Comparison of ENCODE assay signal across 20 cellular contexts in genomic region chr15:75185271-75186029, GRCh38. TPM values are rescaled to one million over a fixed set of nuclear protein-coding genes. Genes with fewer than 3 reads are reported as not detected.
DNase-seq lines count a peak whose midpoint lies in the region; ATAC-seq, FAIRE-seq and TF ChIP-seq lines count a peak whose summit lies in the region.
"Had no signal": no experiment of that assay in that cellular context is flagged by ENCODE, and none has a peak within 500 bp of the region (broad histone marks: within the 10 kb centered on the region; RNA-seq: fewer than 3 reads in every experiment).

No MANE protein-coding gene starts in this region.

- WGBS in HepG2 (ENCODE audit: low lambda C conversion rate) = 56% methylated on average over 5 of the region's 5 CpGs
- WGBS in right lobe of liver (ENCODE audit: insufficient coverage, low coverage, low lambda C conversion rate, missing lambda C conversion rate) = 36% methylated on average over 3 of the region's 5 CpGs
- 80% methylated on average over 3 of the region's 5 CpGs for WGBS in hepatocyte (ENCODE audit: low lambda C conversion rate, missing lambda C conversion rate)
- 60% methylated on average over 1 of the region's 5 CpGs; no CpG with 5 or more reads in 1 of the 2 donors for WGBS in gastroesophageal sphincter (ENCODE audit: low coverage in 1 of 2), 2 donors

- H3K27ac Mint-ChIP-seq in chondrocyte (ENCODE audit: unreplicated experiment) = no peak overlapping the region
- H3K27ac Mint-ChIP-seq: CD4-positive, alpha-beta memory T cell had no signal

- H3K36me3 ChIP-seq in HepG2 (replicated peaks in 1 of 2; ENCODE audit: control insufficient read depth in 1 of 2, insufficient read depth in 2 of 2, low read length in 2 of 2) (no peaks in the 10 kb centered on the region), right lobe of liver (no peaks in the 10 kb centered on the region), osteoblast (ENCODE audit: insufficient read depth, low read length) (no peaks in the 10 kb centered on the region), hepatocyte (replicated peaks; ENCODE audit: insufficient read depth, low read depth) (no peaks in the 10 kb centered on the region), gastroesophageal sphincter (no peaks in the 10 kb centered on the region)
- H3K36me3 ChIP-seq: BE2C had no signal

- peaks cover 4% of the 10 kb centered on the region for H3K9me3 ChIP-seq in HepG2 (ENCODE audit: low read length)
- no peaks in the 10 kb centered on the region for H3K9me3 ChIP-seq in right lobe of liver
- no peaks in the 10 kb centered on the region for H3K9me3 ChIP-seq in osteoblast (ENCODE audit: low read depth, low read length)
- H3K9me3 ChIP-seq in hepatocyte (ENCODE audit: low read depth) = no peaks in the 10 kb centered on the region
- H3K9me3 ChIP-seq in gastroesophageal sphincter = no peaks in the 10 kb centered on the region
- H3K9me3 ChIP-seq: BE2C had no signal

- H3K4me1 ChIP-seq in HepG2 (ENCODE audit: insufficient read depth, low read length) = peaks cover 42% of the 10 kb centered on the region
- no peaks in the 10 kb centered on the region for H3K4me1 ChIP-seq in right lobe of liver
- peaks cover 10% of the 10 kb centered on the region for H3K4me1 ChIP-seq in osteoblast (ENCODE audit: insufficient read depth, low read length)
- H3K4me1 ChIP-seq in hepatocyte (ENCODE audit: insufficient read depth) = peaks cover 22% of the 10 kb centered on the region
- peaks cover 0 to 14% (median 12%) of the 10 kb centered on the region in 3 donors for H3K4me1 ChIP-seq in gastroesophageal sphincter

- H2AFZ ChIP-seq in HepG2 (ENCODE audit: low read length) (no peak overlapping the region), osteoblast (ENCODE audit: low read length) (no peak overlapping the region), hepatocyte (no peak overlapping the region)

- no peak for TF ChIP-seq RAD21 in HepG2 (CRISPR knock-in tag; IDR thresholded peaks at IDR 0.05)

- H3K4me3 ChIP-seq in HepG2 (replicated peaks in 1 of 3; ENCODE audit: insufficient read depth in 1 of 3, low read depth in 2 of 3, low read length in 3 of 3) = no peak overlapping the region
- H3K4me3 ChIP-seq in right lobe of liver = no peak overlapping the region
- no peak overlapping the region for H3K4me3 ChIP-seq in NB4 (ENCODE audit: low read depth, low read length)
- H3K4me3 ChIP-seq in osteoblast (ENCODE audit: insufficient read depth, low read length) = no peak overlapping the region
- H3K4me3 ChIP-seq in hepatocyte = no peak overlapping the region
- no peak overlapping the region for H3K4me3 ChIP-seq in gastroesophageal sphincter

- no peak for TF ChIP-seq POLR2A in HepG2 (IDR thresholded peaks at IDR 0.05; ENCODE audit: insufficient read depth in 1 of 2, low read depth in 2 of 2, low read length in 2 of 2)
- TF ChIP-seq POLR2A in right lobe of liver (IDR thresholded peaks at IDR 0.05) = no peak
- TF ChIP-seq POLR2A in NB4 (IDR thresholded peaks at IDR 0.05; ENCODE audit: extremely low read depth, insufficient read length) = no peak
- no peak for TF ChIP-seq POLR2A in gastroesophageal sphincter (IDR thresholded peaks at IDR 0.05)

- no peak for TF ChIP-seq CTCF in HepG2 (CRISPR knock-in tag; IDR thresholded peaks at IDR 0.05)
- TF ChIP-seq CTCF in right lobe of liver (IDR thresholded peaks at IDR 0.05) = no peak
- TF ChIP-seq CTCF in NB4 (IDR thresholded peaks at IDR 0.05; ENCODE audit: low read depth, low read length) = no peak
- no peak for TF ChIP-seq CTCF in chondrocyte (IDR thresholded peaks at IDR 0.05)
- no peak for TF ChIP-seq CTCF in osteoblast (IDR thresholded peaks at IDR 0.05; ENCODE audit: extremely low read depth, low read depth, low read length)
- TF ChIP-seq CTCF in hepatocyte (IDR thresholded peaks at IDR 0.05; ENCODE audit: poor library complexity) = no peak
- TF ChIP-seq CTCF in gastroesophageal sphincter (IDR thresholded peaks at IDR 0.05) = no peak

- ATAC-seq in HepG2 (no peak), right lobe of liver (no peak), gastroesophageal sphincter (no peak)

- H3K4me1 Mint-ChIP-seq in chondrocyte (ENCODE audit: low read depth) = peaks cover 10% of the 10 kb centered on the region

- no peak overlapping the region for H3K9ac ChIP-seq in HepG2 (ENCODE audit: insufficient read depth, low read depth, low read length)

- no peaks in the 10 kb centered on the region for H3K27me3 ChIP-seq in HepG2 (ENCODE audit: control insufficient read depth in 1 of 2, insufficient read depth in 2 of 2, low read length in 2 of 2)
- H3K27me3 ChIP-seq in right lobe of liver = no peaks in the 10 kb centered on the region
- H3K27me3 ChIP-seq in osteoblast (ENCODE audit: insufficient read depth, low read length) = no peaks in the 10 kb centered on the region
- H3K27me3 ChIP-seq in hepatocyte = no peaks in the 10 kb centered on the region
- H3K27me3 ChIP-seq in gastroesophageal sphincter = no peaks in the 10 kb centered on the region
- H3K27me3 ChIP-seq: BE2C had no signal

- DNase-seq in HepG2 (ENCODE audit: low spot score) (no peak), right lobe of liver (no peak), NB4 (ENCODE audit: low read depth) (peak; percentile 57), chondrocyte (ENCODE audit: low spot score) (peak; percentile 19), osteoblast (ENCODE audit: insufficient read length, low spot score, missing footprints) (no peak), hepatocyte (ENCODE audit: low spot score) (no peak), NCI-H82 (lab: John Stamatoyannopoulos, UW) (no peak)
- DNase-seq: BE2C; Calu3; CD4-positive, alpha-beta memory T cell; DMS53; EL; GOT3; MM.1S; NCI-H1105 treated with DMSO at 0.1 percent for 48 hours; NCI-H1694 treated with DMSO at 0.1 percent for 48 hours; NCI-H510A; NCI-H774 had no signal

- H3K9me3 Mint-ChIP-seq in chondrocyte (ENCODE audit: low read depth) = no peaks in the 10 kb centered on the region
- H3K9me3 Mint-ChIP-seq: CD4-positive, alpha-beta memory T cell had no signal

- FAIRE-seq in HepG2 (lab: Jason Lieb, UNC) = no peak
- FAIRE-seq: A204.1 had no signal

- H3K36me3 Mint-ChIP-seq in chondrocyte (ENCODE audit: low read depth) = no peaks in the 10 kb centered on the region
- H3K36me3 Mint-ChIP-seq: CD4-positive, alpha-beta memory T cell had no signal

- BruUV-seq in HepG2 (replicated peaks; lab: Mats Ljungman, UMichigan) = no TSS peak

- CTCF ChIA-PET in HepG2 (lab: Yijun Ruan, JAX; ENCODE audit: low intra/inter-chr PET ratio, low total read pairs) = no interaction called here

- TF ChIP-seq EP300 in HepG2 (IDR thresholded peaks at IDR 0.05; ENCODE audit: low read depth in 2 of 2, low read length in 2 of 2) (no peak), HepG2 (CRISPR knock-in tag; IDR thresholded peaks at IDR 0.05; ENCODE audit: borderline replicate concordance) (no peak), gastroesophageal sphincter (IDR thresholded peaks at IDR 0.05) (no peak)

- POLR2A ChIA-PET in HepG2 (lab: Yijun Ruan, JAX) = no interaction called here

- no peaks in the 10 kb centered on the region for H3K79me2 ChIP-seq in HepG2 (ENCODE audit: insufficient read depth, low read length)
- H3K79me2 ChIP-seq in osteoblast (ENCODE audit: insufficient read depth, low read length) = no peaks in the 10 kb centered on the region
- no peaks in the 10 kb centered on the region for H3K79me2 ChIP-seq in hepatocyte

- H3K27ac ChIP-seq in HepG2 (ENCODE audit: extremely low read length, insufficient read depth, low read length) (no peak overlapping the region), right lobe of liver (no peak overlapping the region), osteoblast (ENCODE audit: low read depth, low read length) (no peak overlapping the region), hepatocyte (no peak overlapping the region), gastroesophageal sphincter (no peak overlapping the region)

- H3K9me2 ChIP-seq in hepatocyte (replicated peaks; ENCODE audit: insufficient read depth) = no peaks in the 10 kb centered on the region

- in situ Hi-C loops in HepG2 (cut with HindIII; ENCODE audit: extremely low pct_ligation_motif_present, low pct_unique_long_range_greater_than_20kb) = no loop called here

- H3K4me3 Mint-ChIP-seq in chondrocyte (ENCODE audit: unreplicated experiment) = no peak overlapping the region
- H3K4me3 Mint-ChIP-seq: CD4-positive, alpha-beta memory T cell had no signal

- intact Hi-C loops in HepG2 (cut with micrococcal nuclease; ENCODE audit: unreplicated experiment) (no loop called here), right lobe of liver (cut with DNase I) (loop anchor here in 1 of 2 donors (10.0 kb wide), 1 partner anchor 51 kb away; no protein-coding TSS in a partner anchor)

- H3K4me2 ChIP-seq in HepG2 (ENCODE audit: low read depth, low read length) (no peak overlapping the region), osteoblast (ENCODE audit: insufficient read depth, low read length) (no peak overlapping the region), hepatocyte (no peak overlapping the region)

- H4K20me1 ChIP-seq in HepG2 (ENCODE audit: insufficient read depth, low read length) = no peaks in the 10 kb centered on the region
- H4K20me1 ChIP-seq in osteoblast (ENCODE audit: insufficient read depth, low read length) = no peaks in the 10 kb centered on the region
- no peaks in the 10 kb centered on the region for H4K20me1 ChIP-seq in hepatocyte (ENCODE audit: insufficient read depth, poor library complexity, severe bottlenecking)

- no peaks in the 10 kb centered on the region for H3K27me3 Mint-ChIP-seq in chondrocyte (ENCODE audit: low read depth)

RNA-seq across cellular contexts. Expression of gene C15orf39, which starts 16.2 kb away (rescaled TPM):
- total RNA-seq in HepG2 (2016; rRNA removed; fragmentation: Illumina TruSeq; extraction: Trizol) (13.5 and 17.5 TPM in 2 replicates), right lobe of liver (1 to 10 TPM; 3.6 to 9.4 (median 5.8) TPM), chondrocyte (12.2 to 33.4 TPM (median 32.9 TPM) in 3 replicates), osteoblast (4.7 and 6.5 TPM in 2 replicates), hepatocyte (11.4 and 18.3 TPM in 2 replicates), gastroesophageal sphincter (10 to 100 TPM in 3 of 4 donors, 1 to 10 TPM in 1; 7.3 to 13.2 (median 11.5) TPM)
- total RNA-seq in HepG2 (2016; cell fraction: cytosol; rRNA removed; fragmentation: Illumina TruSeq; extraction: Trizol; ENCODE audit: low read depth) = 3.3 and 3.4 TPM in 2 replicates
- total RNA-seq in HepG2 (2016; cell fraction: insoluble cytoplasmic fraction; rRNA removed; fragmentation: Illumina TruSeq; extraction: Trizol) = 14.9 and 16.1 TPM in 2 replicates
- total RNA-seq in HepG2 (2016; cell fraction: membrane; rRNA removed; fragmentation: Illumina TruSeq; extraction: Trizol) = 10.8 and 11.9 TPM in 2 replicates
- total RNA-seq in HepG2 (2016; cell fraction: nucleus; rRNA removed; fragmentation: Illumina TruSeq; extraction: Trizol) = 15.0 and 15.3 TPM in 2 replicates
- polyA plus RNA-seq in HepG2 (2011; rRNA removed) (6.2 and 8.1 TPM in 2 replicates), hepatocyte (15.3 and 16.4 TPM in 2 replicates)
- polyA plus RNA-seq in HepG2 (2011; cell fraction: cytosol; rRNA removed) = 3.4 and 5.1 TPM in 2 replicates
- 22.0 and 24.2 TPM in 2 replicates for polyA plus RNA-seq in HepG2 (2011; cell fraction: nucleus; rRNA removed)
- polyA plus RNA-seq in HepG2 (2012) = 14.6 and 19.5 TPM in 2 replicates
- polyA plus RNA-seq in HepG2 (2016; cell fraction: cytosol; fragmentation: Illumina TruSeq; extraction: Trizol; ENCODE audit: low read depth) = 1.9 and 2.1 TPM in 2 replicates
- polyA plus RNA-seq in HepG2 (2016; cell fraction: insoluble cytoplasmic fraction; fragmentation: Illumina TruSeq; extraction: Trizol; ENCODE audit: low read depth) = 20.1 and 30.7 TPM in 2 replicates
- 5.4 and 6.0 TPM in 2 replicates for polyA plus RNA-seq in HepG2 (2016; cell fraction: membrane; fragmentation: Illumina TruSeq; extraction: Trizol; ENCODE audit: low read depth)
- polyA plus RNA-seq in HepG2 (2016; cell fraction: nucleus; fragmentation: Illumina TruSeq; extraction: Trizol; ENCODE audit: insufficient read depth, low read depth) = 23.1 and 30.5 TPM in 2 replicates
- polyA minus RNA-seq in HepG2 (2011; rRNA and poly(A)+ RNA removed; ENCODE audit: low replicate concordance) = 26.0 and 33.5 TPM in 2 replicates
- polyA minus RNA-seq in HepG2 (2011; cell fraction: cytosol; rRNA and poly(A)+ RNA removed) = 17.1 and 17.5 TPM in 2 replicates
- polyA minus RNA-seq in HepG2 (2011; cell fraction: nucleus; rRNA and poly(A)+ RNA removed) = 20.3 and 23.0 TPM in 2 replicates

Comparison
In these comparisons a context has a peak if more than half of its experiments do, and no peak if none do; other contexts are left out.
1. DNase-seq: peak in NB4 (single experiment) and chondrocyte (single experiment); none in HepG2 (single experiment), right lobe of liver (0 of 3), osteoblast (single experiment), hepatocyte (single experiment) and NCI-H82 (single experiment).